ENCODE assay signal across 8 cellular contexts in the genomic region with DNA sequence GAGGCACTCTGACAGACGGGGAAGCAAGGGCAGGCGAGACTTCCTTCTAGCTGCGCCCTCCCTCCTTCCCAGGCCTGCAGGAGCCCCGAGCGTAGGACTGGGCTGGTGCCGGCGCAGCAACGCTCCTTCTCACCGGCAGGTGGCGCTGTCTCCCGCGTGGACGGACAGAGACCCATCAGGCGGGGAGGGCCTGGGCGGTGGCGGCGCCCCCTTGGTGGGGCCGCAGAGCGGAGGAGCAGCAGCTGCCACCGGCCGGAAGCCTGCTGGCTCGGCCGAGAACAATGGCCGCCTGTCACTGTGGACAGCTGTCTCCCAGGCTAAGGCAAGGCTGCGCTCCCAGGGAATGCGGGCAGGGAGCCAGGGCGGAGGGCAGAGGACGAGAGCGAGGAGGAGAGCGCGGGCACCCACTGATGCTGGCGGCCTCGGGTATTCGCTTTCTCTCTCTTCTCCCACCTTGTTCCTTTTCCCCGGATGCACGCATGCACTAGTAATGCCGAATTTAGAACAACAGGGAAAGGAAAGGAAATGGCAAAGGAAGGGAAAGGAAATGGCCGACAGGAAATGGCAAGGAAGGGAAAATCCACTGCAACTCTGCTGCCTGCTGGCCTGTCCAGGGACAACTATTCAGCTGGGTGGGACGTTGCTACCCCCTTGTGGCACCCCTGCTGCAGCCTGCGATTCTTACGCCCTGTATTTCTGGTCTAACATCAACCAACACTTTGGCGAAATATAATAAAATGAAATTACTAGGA. TPM values are rescaled to one million over a fixed set of nuclear protein-coding genes. Genes with fewer than 3 reads are reported as not detected.
DNase-seq lines count a peak whose midpoint lies in the region; ATAC-seq lines count a peak whose summit lies in the region.

No MANE protein-coding gene starts in this region.

- H3K27me3 ChIP-seq in ACC112 (ENCODE audit: insufficient read depth, low read length), result no peaks in the 10 kb centered on the region

- ATAC-seq in GM18867 (IDR thresholded peaks at IDR 0.05; ENCODE audit: unreplicated experiment), result peak; percentile 91
- ATAC-seq in HG03196 (IDR thresholded peaks at IDR 0.05; ENCODE audit: unreplicated experiment), result peak; percentile 67

- peak overlapping the region; percentile 71 for H3K4me3 ChIP-seq in ACC112 (ENCODE audit: low read depth, low read length)

- no peak overlapping the region for H2AFZ ChIP-seq in ACC112 (ENCODE audit: low read length, unreplicated experiment)

- DNase-seq in NCI-H446 (lab: John Stamatoyannopoulos, UW) (peak; percentile 87 to 96), cerebellum (ENCODE audit: low spot score) (peak; percentile 93), kidney glomerular epithelial cell (lab: John Stamatoyannopoulos, UW) (peak; percentile 79)
- DNase-seq in activated CD4-positive, alpha-beta T cell treated with anti-CD3 and anti-CD28 coated beads for 1 hour, result peak; percentile 85
- DNase-seq in stimulated activated CD4-positive, alpha-beta T cell treated with anti-CD3 and anti-CD28 coated beads, Interleukin-15, amount 100 ng/mL, for 24 hours, result peak; percentile 93

- peaks cover 8% of the 10 kb centered on the region for H3K79me2 ChIP-seq in ACC112 (ENCODE audit: control insufficient read depth, insufficient read depth, low read length, unreplicated experiment)

- no peaks in the 10 kb centered on the region for H3K36me3 ChIP-seq in ACC112 (ENCODE audit: insufficient read depth, low read length)

- H3K4me1 ChIP-seq in ACC112 (ENCODE audit: control insufficient read depth, insufficient read depth, low read length, unreplicated experiment), result peaks cover 36% of the 10 kb centered on the region

- H3K27ac ChIP-seq in ACC112 (ENCODE audit: low read depth, low read length), result peak overlapping the region; percentile 82

RNA-seq across cellular contexts. Expression of a gene that starts 14.4 kb away (rescaled TPM):
- total RNA-seq in cerebellum, result 25.5 TPM

RNA-seq across cellular contexts. Expression of a gene that starts 44.3 kb away (rescaled TPM):
- 28.8 TPM for total RNA-seq in cerebellum

Comparison
In these comparisons a context has a peak if more than half of its experiments do, and no peak if none do; other contexts are left out.
1. Peak in every context shown above with its lines: DNase-seq, ATAC-seq, H3K4me3 ChIP-seq and H3K27ac ChIP-seq.